11 cellular contexts compared by ENCODE assay signal in genomic region chr2:219483451-219484342, GRCh38. TPM values are rescaled to one million over a fixed set of nuclear protein-coding genes. Genes with fewer than 3 reads are reported as not detected.
DNase-seq lines count a peak whose midpoint lies in the region; ATAC-seq and TF ChIP-seq lines count a peak whose summit lies in the region.
"Had no signal": no experiment of that assay in that cellular context is flagged by ENCODE, and none has a peak within 500 bp of the region (broad histone marks: within the 10 kb centered on the region; RNA-seq: fewer than 3 reads in every experiment).

No MANE protein-coding gene starts in this region.

- H3K27ac Mint-ChIP-seq in activated CD8-positive, alpha-beta T cell treated with anti-CD3 and anti-CD28 coated beads for 36 hours, result no peak overlapping the region
- H3K27ac Mint-ChIP-seq: activated naive CD4-positive, alpha-beta T cell treated with anti-CD3 and anti-CD28 coated beads, Interleukin-2, amount 50 U/mL, for 72 hours had no signal

- H3K4me3 ChIP-seq in GM23248 (peak overlapping the region; percentile 26), iPS-18a (ENCODE audit: low read length) (peak overlapping the region; percentile 44), smooth muscle cell (peak overlapping the region; percentile 45), SJCRH30 (no peak overlapping the region)

- H3K36me3 Mint-ChIP-seq in activated CD8-positive, alpha-beta T cell treated with anti-CD3 and anti-CD28 coated beads for 36 hours (ENCODE audit: low read depth), result no peaks in the 10 kb centered on the region
- H3K36me3 Mint-ChIP-seq: activated naive CD4-positive, alpha-beta T cell treated with anti-CD3 and anti-CD28 coated beads, Interleukin-2, amount 50 U/mL, for 72 hours had no signal

- H3K9me3 ChIP-seq in GM23248 (ENCODE audit: low read depth) (no peaks in the 10 kb centered on the region), iPS-18a (ENCODE audit: control insufficient read depth, low read depth, low read length) (no peaks in the 10 kb centered on the region), smooth muscle cell (replicated peaks; ENCODE audit: low read depth) (no peaks in the 10 kb centered on the region), SJCRH30 (replicated peaks) (no peaks in the 10 kb centered on the region)

- H3K79me2 ChIP-seq in GM23248 (ENCODE audit: insufficient read depth) (no peaks in the 10 kb centered on the region), smooth muscle cell (ENCODE audit: low read depth) (no peaks in the 10 kb centered on the region)

- H3K4me2 ChIP-seq in GM23248 (ENCODE audit: unreplicated experiment) (peak overlapping the region; percentile 39), smooth muscle cell (peak overlapping the region; percentile 99)

- peaks cover 39% of the 10 kb centered on the region for H3K27me3 Mint-ChIP-seq in activated CD8-positive, alpha-beta T cell treated with anti-CD3 and anti-CD28 coated beads for 36 hours

- H3K4me1 ChIP-seq in GM23248 (ENCODE audit: insufficient read depth) (no peaks in the 10 kb centered on the region), iPS-18a (ENCODE audit: control insufficient read depth, low read depth, low read length) (peaks cover 23% of the 10 kb centered on the region), smooth muscle cell (ENCODE audit: low read depth) (peaks cover 25% of the 10 kb centered on the region), SJCRH30 (no peaks in the 10 kb centered on the region; the same call in 1 of the 2 replicates)

- peak; percentile 38 for ATAC-seq in activated CD8-positive, alpha-beta T cell treated with anti-CD3 and anti-CD28 coated beads for 36 hours

- H3K9ac ChIP-seq in GM23248, result no peak overlapping the region
- H3K9ac ChIP-seq in iPS-18a (ENCODE audit: low read length), result no peak overlapping the region
- H3K9ac ChIP-seq in smooth muscle cell (ENCODE audit: low read depth), result no peak overlapping the region

- WGBS in GM23248 (ENCODE audit: low coverage in 1 of 2, low lambda C conversion rate in 2 of 2, missing lambda C conversion rate in 2 of 2), 2 experiments, result 35 to 38% methylated on average over 39 to 54 of the region's 58 CpGs
- WGBS in smooth muscle cell (ENCODE audit: low lambda C conversion rate), result 60% methylated on average over 45 of the region's 58 CpGs

- H3K27ac ChIP-seq in GM23248, result no peak overlapping the region
- no peak overlapping the region for H3K27ac ChIP-seq in iPS-18a (ENCODE audit: low read length)
- no peak overlapping the region for H3K27ac ChIP-seq in smooth muscle cell (ENCODE audit: low read depth)
- H3K27ac ChIP-seq in SJCRH30, result no peak overlapping the region

- DNase-seq in GM23248 (no peak), smooth muscle cell (lab: John Stamatoyannopoulos, UW; ENCODE audit: unreplicated experiment) (no peak), C1 segment of cervical spinal cord (lab: John Stamatoyannopoulos, UW) (no peak), SJCRH30 (no peak), SHP77 (lab: John Stamatoyannopoulos, UW) (no peak)
- DNase-seq in activated CD8-positive, alpha-beta T cell treated with anti-CD3 and anti-CD28 coated beads for 36 hours, result no peak
- DNase-seq: NCI-H2107, RPMI8226 had no signal

- H3K4me1 Mint-ChIP-seq in activated CD8-positive, alpha-beta T cell treated with anti-CD3 and anti-CD28 coated beads for 36 hours (ENCODE audit: low read depth), result peaks cover 3% of the 10 kb centered on the region

- no peaks in the 10 kb centered on the region for H3F3A ChIP-seq in GM23248 (ENCODE audit: insufficient read depth)
- no peaks in the 10 kb centered on the region for H3F3A ChIP-seq in smooth muscle cell (ENCODE audit: low read depth)

- H2AFZ ChIP-seq in GM23248 (no peak overlapping the region), smooth muscle cell (ENCODE audit: low read depth) (no peak overlapping the region)

- in situ Hi-C loops in GM23248 (cut with MboI), result no loop called here

- H3K9me2 ChIP-seq in GM23248 (ENCODE audit: insufficient read depth), result no peaks in the 10 kb centered on the region

- peaks cover 4% of the 10 kb centered on the region; the same call in 1 of the 2 replicates for H3K36me3 ChIP-seq in GM23248 (ENCODE audit: low read depth)
- no peaks in the 10 kb centered on the region for H3K36me3 ChIP-seq in iPS-18a (ENCODE audit: control insufficient read depth, low read depth, low read length)
- H3K36me3 ChIP-seq in smooth muscle cell (ENCODE audit: low read depth), result no peaks in the 10 kb centered on the region
- H3K36me3 ChIP-seq in SJCRH30, result 0 out of 2 replicates have a peak, but pooled peaks cover 6% of the 10 kb centered on the region

- 0 out of 2 replicates have a peak, but pooled peaks cover 6% of the 10 kb centered on the region for H3K27me3 ChIP-seq in GM23248 (replicated peaks; ENCODE audit: insufficient read depth)
- peaks cover 52% of the 10 kb centered on the region for H3K27me3 ChIP-seq in iPS-18a (ENCODE audit: control insufficient read depth, insufficient read depth, low read length)
- peaks cover 33% of the 10 kb centered on the region for H3K27me3 ChIP-seq in smooth muscle cell (ENCODE audit: low read depth)
- H3K27me3 ChIP-seq in SJCRH30, result no peaks in the 10 kb centered on the region

- H3K4me3 Mint-ChIP-seq in activated CD8-positive, alpha-beta T cell treated with anti-CD3 and anti-CD28 coated beads for 36 hours, result peak overlapping the region; percentile 21

- H4K20me1 ChIP-seq in GM23248 (ENCODE audit: insufficient read depth) (no peaks in the 10 kb centered on the region), smooth muscle cell (ENCODE audit: low read depth) (no peaks in the 10 kb centered on the region)

- TF ChIP-seq CTCF in activated CD8-positive, alpha-beta T cell treated with anti-CD3 and anti-CD28 coated beads for 36 hours (IDR thresholded peaks at IDR 0.05), result no peak
- no peak for TF ChIP-seq CTCF in smooth muscle cell (IDR thresholded peaks at IDR 0.05; ENCODE audit: borderline replicate concordance, insufficient read depth, poor library complexity, severe bottlenecking)

- no peaks in the 10 kb centered on the region for H3K9me3 Mint-ChIP-seq in activated CD8-positive, alpha-beta T cell treated with anti-CD3 and anti-CD28 coated beads for 36 hours
- H3K9me3 Mint-ChIP-seq: activated naive CD4-positive, alpha-beta T cell treated with anti-CD3 and anti-CD28 coated beads, Interleukin-2, amount 50 U/mL, for 72 hours had no signal

- intact Hi-C loops in activated CD8-positive, alpha-beta T cell treated with anti-CD3 and anti-CD28 coated beads for 36 hours (cut with micrococcal nuclease), result no loop called here

- CTCF ChIA-PET in activated CD8-positive, alpha-beta T cell treated with anti-CD3 and anti-CD28 coated beads for 36 hours (lab: Charles Lee), result interaction anchor here (1.0 to 6.4 kb wide), 8 partner anchors 8 to 81 kb away, joined by 4 to 49 read pairs (median 6); partner anchors contain the start of gene GMPPA

- POLR2A ChIA-PET in activated CD8-positive, alpha-beta T cell treated with anti-CD3 and anti-CD28 coated beads for 36 hours (lab: Charles Lee), result interaction anchor here (0.7 kb wide), 1 partner anchor 11 kb away, joined by 3 read pairs; no protein-coding TSS in a partner anchor

RNA-seq across cellular contexts. Expression of gene GMPPA, which starts 15.0 kb away (rescaled TPM):
- total RNA-seq in GM23248 (2014; rRNA removed; shearing (Covaris generic)), result 60.6 and 72.2 TPM in 2 replicates
- polyA plus RNA-seq in GM23248 (2016; fragmentation: Nextera tagmentation; extraction: Ambion mirVana) (64.4 and 65.6 TPM in 2 replicates), smooth muscle cell (77.8 and 81.7 TPM in 2 replicates)
- total RNA-seq in activated CD8-positive, alpha-beta T cell treated with anti-CD3 and anti-CD28 coated beads for 36 hours, result 10 to 100 TPM; 32.4 to 34.2 TPM
- total RNA-seq in smooth muscle cell, result 52.2 and 59.3 TPM in 2 replicates
- 21.9 and 22.1 TPM in 2 replicates for total RNA-seq in SJCRH30 (2014; rRNA removed; shearing (Covaris generic))

RNA-seq across cellular contexts. Expression of gene ASIC4, which starts 30.6 kb away (rescaled TPM):
- total RNA-seq in GM23248 (2014; rRNA removed; shearing (Covaris generic)), result 0.13 and 0.43 TPM in 2 replicates
- polyA plus RNA-seq in GM23248 (2016; fragmentation: Nextera tagmentation; extraction: Ambion mirVana) (not detected in 2 replicates), smooth muscle cell (0.32 and 1.7 TPM in 2 replicates)
- not detected for total RNA-seq in activated CD8-positive, alpha-beta T cell treated with anti-CD3 and anti-CD28 coated beads for 36 hours
- total RNA-seq in smooth muscle cell, result 0.49 TPM in 1 of 2 replicates, not detected in the other
- total RNA-seq in SJCRH30 (2014; rRNA removed; shearing (Covaris generic)), result 0.46 and 0.67 TPM in 2 replicates
- total RNA-seq: HT1080 had no signal

RNA-seq across cellular contexts. Expression of gene SPEG, which starts 49.1 kb away (rescaled TPM):
- 26.5 and 32.1 TPM in 2 replicates for total RNA-seq in GM23248 (2014; rRNA removed; shearing (Covaris generic))
- polyA plus RNA-seq in GM23248 (2016; fragmentation: Nextera tagmentation; extraction: Ambion mirVana), result 6.8 and 9.4 TPM in 2 replicates
- total RNA-seq in activated CD8-positive, alpha-beta T cell treated with anti-CD3 and anti-CD28 coated beads for 36 hours, result 1 to 10 TPM; 2.1 to 2.3 TPM
- 14.9 and 38.8 TPM in 2 replicates for total RNA-seq in smooth muscle cell
- 37.8 and 40.5 TPM in 2 replicates for polyA plus RNA-seq in smooth muscle cell
- 21.3 and 26.2 TPM in 2 replicates for total RNA-seq in SJCRH30 (2014; rRNA removed; shearing (Covaris generic))

RNA-seq across cellular contexts. Expression of gene CHPF, which starts 59.9 kb away (rescaled TPM):
- 526 and 533 TPM in 2 replicates for total RNA-seq in GM23248 (2014; rRNA removed; shearing (Covaris generic))
- polyA plus RNA-seq in GM23248 (2016; fragmentation: Nextera tagmentation; extraction: Ambion mirVana) (174 and 179 TPM in 2 replicates), smooth muscle cell (319 and 344 TPM in 2 replicates)
- 10 to 100 TPM; 16.6 to 18.4 TPM for total RNA-seq in activated CD8-positive, alpha-beta T cell treated with anti-CD3 and anti-CD28 coated beads for 36 hours
- total RNA-seq in smooth muscle cell, result 141 and 156 TPM in 2 replicates
- 41.8 and 44.0 TPM in 2 replicates for total RNA-seq in SJCRH30 (2014; rRNA removed; shearing (Covaris generic))
